In genomic region chr4:38128478-38129451, GRCh38 we compare ENCODE assay signal across 9 cellular contexts.
A peak's percentile ranks its signal among the peaks of the same experiment; 100 is the strongest.
DNase-seq lines count a peak whose midpoint lies in the region; ATAC-seq and TF ChIP-seq lines count a peak whose summit lies in the region.
"Had no signal": no experiment of that assay in that cellular context is flagged by ENCODE, and none has a peak within 500 bp of the region (broad histone marks: within the 10 kb centered on the region; RNA-seq: fewer than 3 reads in every experiment).

No MANE protein-coding gene starts in this region.

- H3K4me3 ChIP-seq in fibroblast of the aortic adventitia (ENCODE audit: low read depth, low read length) (no peak overlapping the region), brain microvascular endothelial cell (ENCODE audit: low read depth, low read length) (no peak overlapping the region)
- H3K4me3 ChIP-seq: dorsolateral prefrontal cortex had no signal

- ATAC-seq in GM19395 (IDR thresholded peaks at IDR 0.05; ENCODE audit: unreplicated experiment) (peak; percentile 37), HG03469 (IDR thresholded peaks at IDR 0.05; ENCODE audit: unreplicated experiment) (peak; percentile 35)

- DNase-seq in AG08395 (ENCODE audit: low spot score) (peak; percentile 44), fibroblast of the aortic adventitia (ENCODE audit: low read depth) (peak; percentile 89), NCI-H1436 treated with DMSO at 0.1 percent for 48 hours (lab: John Stamatoyannopoulos, UW) (no peak), brain microvascular endothelial cell (no peak)
- DNase-seq in activated CD4-positive, alpha-beta T cell treated with anti-CD3 and anti-CD28 coated beads, Interleukin-2, amount 50 U/mL, for 4 hours, result peak; percentile 55 to 59
- peak; percentile 50 for DNase-seq in stimulated activated CD4-positive, alpha-beta T cell treated with anti-CD3 and anti-CD28 coated beads, Interleukin-2, amount 100 ng/mL, for 4 hours (ENCODE audit: low read depth)

- in situ Hi-C loops in brain microvascular endothelial cell (cut with HindIII; ENCODE audit: low pct_ligation_motif_present, low sequenced_read_pairs), result no loop called here

- H3K27ac ChIP-seq in brain microvascular endothelial cell, result no peak overlapping the region

- TF ChIP-seq CTCF in fibroblast of the aortic adventitia (IDR thresholded peaks at IDR 0.05; ENCODE audit: insufficient read depth, low read length) (no peak), brain microvascular endothelial cell (IDR thresholded peaks at IDR 0.05; ENCODE audit: low read depth, low read length, missing control alignments) (no peak)

- no peaks in the 10 kb centered on the region for H3K27me3 ChIP-seq in brain microvascular endothelial cell (replicated peaks)
- H3K27me3 ChIP-seq: dorsolateral prefrontal cortex had no signal

- peaks cover 7% of the 10 kb centered on the region for H3K36me3 ChIP-seq in brain microvascular endothelial cell (replicated peaks)

Comparison
In these comparisons a context has a peak if more than half of its experiments do, and no peak if none do; other contexts are left out.
1. DNase-seq: peak in AG08395 (single experiment), activated CD4-positive, alpha-beta T cell treated with anti-CD3 and anti-CD28 coated beads, Interleukin-2, amount 50 U/mL, for 4 hours (2 of 2), fibroblast of the aortic adventitia (single experiment) and stimulated activated CD4-positive, alpha-beta T cell treated with anti-CD3 and anti-CD28 coated beads, Interleukin-2, amount 100 ng/mL, for 4 hours (single experiment); none in NCI-H1436 treated with DMSO at 0.1 percent for 48 hours (single experiment) and brain microvascular endothelial cell (single experiment).